Comparison of ENCODE assay signal across 32 cellular contexts in the genomic region with DNA sequence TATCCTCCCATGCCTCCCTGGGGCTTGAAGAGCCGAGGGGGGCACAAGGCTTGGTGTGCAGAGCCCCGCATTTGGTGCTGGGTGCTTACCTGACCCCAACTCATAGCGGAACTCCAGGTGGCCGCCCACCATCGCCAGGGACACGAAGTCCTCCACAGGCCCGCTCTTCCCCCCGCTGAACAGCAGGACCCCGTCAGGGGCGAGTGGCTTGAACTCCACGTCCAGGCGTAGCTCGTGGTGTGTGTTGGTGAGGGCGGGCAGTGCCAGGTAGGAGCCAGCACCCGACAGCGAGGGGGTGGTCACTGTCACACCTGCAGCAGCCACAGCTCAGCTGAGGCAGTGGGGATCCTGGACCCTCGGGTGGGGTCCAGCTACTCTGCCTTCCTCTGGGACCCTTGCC. TPM values are rescaled to one million over a fixed set of nuclear protein-coding genes. Genes with fewer than 3 reads are reported as not detected.
"Had no signal": no experiment of that assay in that cellular context is flagged by ENCODE, and none has a peak within 500 bp of the region (broad histone marks: within the 10 kb centered on the region; RNA-seq: fewer than 3 reads in every experiment).

No MANE protein-coding gene starts in this region.

- H3K27me3 ChIP-seq: adrenal gland, body of pancreas had no signal

- DNase-seq: activated CD4-positive, alpha-beta T cell treated with anti-CD3 and anti-CD28 coated beads for 1 hour; activated CD4-positive, alpha-beta T cell treated with anti-CD3 and anti-CD28 coated beads for 48 hours; activated CD4-positive, alpha-beta T cell treated with anti-CD3 and anti-CD28 coated beads, Interleukin-2, amount 50 U/mL, for 1 hour; activated CD4-positive, alpha-beta T cell treated with anti-CD3 and anti-CD28 coated beads, Interleukin-2, amount 50 U/mL, for 48 hours; activated CD8-positive, alpha-beta memory T cell treated with anti-CD3 and anti-CD28 coated beads for 24 hours; activated CD8-positive, alpha-beta memory T cell treated with anti-CD3 and anti-CD28 coated beads, Interleukin-2, amount 50 U/mL, for 4 hours; activated CD8-positive, alpha-beta T cell treated with anti-CD3 and anti-CD28 coated beads for 36 hours; activated effector memory CD4-positive, alpha-beta T cell treated with anti-CD3 and anti-CD28 coated beads, Interleukin-2, amount 50 U/mL, for 16 hours; activated naive CD4-positive, alpha-beta T cell treated with anti-CD3 and anti-CD28 coated beads for 36 hours; activated naive CD8-positive, alpha-beta T cell treated with anti-CD3 and anti-CD28 coated beads for 36 hours; activated naive CD8-positive, alpha-beta T cell treated with anti-CD3 and anti-CD28 coated beads, Interleukin-2, amount 50 U/mL, for 24 hours; activated T-cell treated with anti-CD3 and anti-CD28 coated beads, Interleukin-2, amount 50 U/mL, for 1 hour; activated T-cell treated with anti-CD3 and anti-CD28 coated beads, Interleukin-2, amount 50 U/mL, for 48 hours; amygdala; aorta; body of pancreas; effector CD8-positive, alpha-beta T cell; foreskin fibroblast; head of caudate nucleus; T-helper 2 cell had no signal

- H3K4me1 ChIP-seq: adrenal gland, body of pancreas had no signal

- H3K4me3 ChIP-seq: adrenal gland, body of pancreas had no signal

- H3K9me3 Mint-ChIP-seq: activated naive CD4-positive, alpha-beta T cell treated with anti-CD3 and anti-CD28 coated beads, Interleukin-2, amount 50 U/mL, for 24 hours had no signal

- H3K27ac ChIP-seq: adrenal gland, body of pancreas, VCaP had no signal

- ATAC-seq: activated CD8-positive, alpha-beta T cell treated with anti-CD3 and anti-CD28 coated beads for 36 hours; activated naive CD8-positive, alpha-beta T cell treated with anti-CD3 and anti-CD28 coated beads, Interleukin-2, amount 50 U/mL, for 24 hours; body of pancreas; esophagus mucosa; WTC11 had no signal

- FAIRE-seq: colon, endometrium, frontal cortex had no signal

- H3K27me3 Mint-ChIP-seq: activated CD8-positive, alpha-beta T cell treated with anti-CD3 and anti-CD28 coated beads for 36 hours; activated naive CD4-positive, alpha-beta T cell treated with anti-CD3 and anti-CD28 coated beads, Interleukin-2, amount 50 U/mL, for 24 hours; activated naive CD8-positive, alpha-beta T cell treated with anti-CD3 and anti-CD28 coated beads for 36 hours; activated naive CD8-positive, alpha-beta T cell treated with anti-CD3 and anti-CD28 coated beads, Interleukin-2, amount 50 U/mL, for 24 hours had no signal

- H3K4me3 Mint-ChIP-seq: activated CD8-positive, alpha-beta T cell treated with anti-CD3 and anti-CD28 coated beads for 36 hours; activated naive CD4-positive, alpha-beta T cell treated with anti-CD3 and anti-CD28 coated beads for 36 hours; activated naive CD4-positive, alpha-beta T cell treated with anti-CD3 and anti-CD28 coated beads, Interleukin-2, amount 50 U/mL, for 24 hours; activated naive CD8-positive, alpha-beta T cell treated with anti-CD3 and anti-CD28 coated beads for 36 hours; activated naive CD8-positive, alpha-beta T cell treated with anti-CD3 and anti-CD28 coated beads, Interleukin-2, amount 50 U/mL, for 24 hours; activated T-helper 1 cell treated with anti-CD3 and anti-CD28 coated beads, Interleukin-12 subunit alpha, Interleukin-12 subunit beta, Interleukin-2, Interleukin-4 antibody, amounts not matched to agents 30 ng/mL and 10 ng/mL and 1 ng/mL, durations not matched to agents 14 hours and 24 hours and 36 hours; WTC11 had no signal

- H3K9me3 ChIP-seq: adrenal gland, body of pancreas had no signal

- H3K4me1 Mint-ChIP-seq: activated naive CD4-positive, alpha-beta T cell treated with anti-CD3 and anti-CD28 coated beads, Interleukin-2, amount 50 U/mL, for 24 hours; activated naive CD8-positive, alpha-beta T cell treated with anti-CD3 and anti-CD28 coated beads for 36 hours; activated naive CD8-positive, alpha-beta T cell treated with anti-CD3 and anti-CD28 coated beads, Interleukin-2, amount 50 U/mL, for 24 hours; WTC11 had no signal

- H3K27ac Mint-ChIP-seq: activated CD8-positive, alpha-beta T cell treated with anti-CD3 and anti-CD28 coated beads for 36 hours; activated naive CD4-positive, alpha-beta T cell treated with anti-CD3 and anti-CD28 coated beads for 36 hours; activated naive CD4-positive, alpha-beta T cell treated with anti-CD3 and anti-CD28 coated beads, Interleukin-2, amount 50 U/mL, for 24 hours; activated naive CD8-positive, alpha-beta T cell treated with anti-CD3 and anti-CD28 coated beads for 36 hours; activated naive CD8-positive, alpha-beta T cell treated with anti-CD3 and anti-CD28 coated beads, Interleukin-2, amount 50 U/mL, for 24 hours; activated T-helper 1 cell treated with anti-CD3 and anti-CD28 coated beads, Interleukin-12 subunit alpha, Interleukin-12 subunit beta, Interleukin-2, Interleukin-4 antibody, amounts not matched to agents 30 ng/mL and 10 ng/mL and 1 ng/mL, durations not matched to agents 14 hours and 24 hours and 36 hours; activated T-helper 2 cell treated with anti-CD3 and anti-CD28 coated beads, Interferon-gamma antibody, Interleukin-2, Interleukin-4, amounts not matched to agents 10 μg/mL and 5 μg/mL and 100 μg/mL, durations not matched to agents 14 hours and 24 hours and 36 hours; WTC11 had no signal

RNA-seq across cellular contexts. Expression of a gene that starts 17.2 kb away (rescaled TPM):
- total RNA-seq: activated naive CD4-positive, alpha-beta T cell treated with anti-CD3 and anti-CD28 coated beads for 36 hours; activated T-helper 1 cell treated with anti-CD3 and anti-CD28 coated beads, Interleukin-12 subunit alpha, Interleukin-12 subunit beta, Interleukin-2, Interleukin-4 antibody, amounts not matched to agents 30 ng/mL and 10 ng/mL and 1 ng/mL, durations not matched to agents 14 hours and 24 hours and 36 hours; activated T-helper 2 cell treated with anti-CD3 and anti-CD28 coated beads, Interferon-gamma antibody, Interleukin-2, Interleukin-4, amounts not matched to agents 10 μg/mL and 5 μg/mL and 100 μg/mL, durations not matched to agents 14 hours and 24 hours and 36 hours; dermis microvascular lymphatic vessel endothelial cell; frontal cortex; T-helper 1 cell treated with Interleukin-12 subunit alpha and Interleukin-12 subunit beta and Interleukin-4 antibody, amounts not matched to agents 30 ng/mL and 1 ng/mL, for 36 hours had no signal
